ENCODE assay signal across 8 cellular contexts in the genomic region with DNA sequence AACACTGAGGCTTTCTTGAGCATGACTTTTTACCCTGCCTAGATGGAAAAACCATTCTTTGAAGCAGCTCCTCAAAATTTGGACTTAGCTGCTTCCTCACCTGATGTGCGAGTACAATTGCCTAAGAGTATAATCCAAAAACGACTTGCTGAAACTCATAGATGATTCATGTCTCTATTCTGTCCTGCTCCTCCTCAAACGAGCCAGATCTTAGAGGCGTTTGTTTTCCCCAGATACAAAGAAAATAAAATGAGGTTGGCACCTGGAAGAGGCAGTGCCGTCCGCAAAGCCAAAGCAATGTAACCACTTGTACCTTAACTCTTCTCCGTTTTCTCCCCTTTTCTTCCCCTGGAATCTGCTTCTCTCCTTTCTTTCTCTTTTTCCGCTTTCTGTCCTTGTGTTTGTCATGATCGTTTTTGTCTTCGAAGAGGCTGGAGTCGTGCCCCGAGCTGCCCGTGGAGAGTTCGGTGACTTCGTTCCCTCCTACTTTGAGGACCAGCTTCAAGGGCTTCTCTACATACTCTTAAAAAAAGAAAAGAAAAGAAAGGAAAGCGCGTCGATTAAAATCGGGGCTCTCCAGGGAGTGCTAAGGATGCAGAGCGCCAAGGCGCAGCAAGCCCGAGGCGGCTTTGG. TPM values are rescaled to one million over a fixed set of nuclear protein-coding genes. Genes with fewer than 3 reads are reported as not detected.
DNase-seq lines count a peak whose midpoint lies in the region; ATAC-seq and TF ChIP-seq lines count a peak whose summit lies in the region.

No MANE protein-coding gene starts in this region.

- H3K27ac ChIP-seq in HL-60 (replicated peaks) (peak overlapping the region; percentile 53), breast epithelium (peak overlapping the region; percentile 83 to 84)

- H3K4me3 ChIP-seq in AG09309 (ENCODE audit: control insufficient read depth, low read depth, low read length): peak overlapping the region; percentile 52
- peak overlapping the region; percentile 79 for H3K4me3 ChIP-seq in HL-60 (replicated peaks; ENCODE audit: insufficient read depth, low read length)
- peak overlapping the region; percentile 94 to 99 (median 99) for H3K4me3 ChIP-seq in breast epithelium
- peak overlapping the region; percentile 35 for H3K4me3 ChIP-seq in mucosa of stomach (ENCODE audit: low read length)

- H3K9me3 ChIP-seq in breast epithelium (no peaks in the 10 kb centered on the region), mucosa of stomach (ENCODE audit: control insufficient read depth, low read length) (no peaks in the 10 kb centered on the region)

- no peak for TF ChIP-seq CTCF in AG09309 (IDR thresholded peaks at IDR 0.05; ENCODE audit: control insufficient read depth, insufficient read depth, low read depth, low read length, missing control alignments)
- no peak for TF ChIP-seq CTCF in HL-60 (IDR thresholded peaks at IDR 0.05; ENCODE audit: insufficient read depth, low read length)
- no peak for TF ChIP-seq CTCF in breast epithelium (IDR thresholded peaks at IDR 0.05)

- H3K27me3 ChIP-seq in HL-60 (ENCODE audit: insufficient read depth, poor library complexity, severe bottlenecking): no peaks in the 10 kb centered on the region
- no peaks in the 10 kb centered on the region for H3K27me3 ChIP-seq in breast epithelium
- no peaks in the 10 kb centered on the region for H3K27me3 ChIP-seq in mucosa of stomach (ENCODE audit: control insufficient read depth, insufficient read depth, low read length)

- intact Hi-C loops in breast epithelium (cut with DNase I; ENCODE audit: low total_unique reads): no loop called here

- H3K4me1 ChIP-seq in breast epithelium (peaks cover 0 to 14% of the 10 kb centered on the region in 2 donors), mucosa of stomach (ENCODE audit: control insufficient read depth, insufficient read depth, low read length) (peaks cover 8% of the 10 kb centered on the region)

- H3K36me3 ChIP-seq in breast epithelium: no peaks in the 10 kb centered on the region
- peaks cover 4% of the 10 kb centered on the region for H3K36me3 ChIP-seq in mucosa of stomach (ENCODE audit: control insufficient read depth, insufficient read depth, low read length)

- TF ChIP-seq POLR2A in breast epithelium (IDR thresholded peaks at IDR 0.05): no peak

- ATAC-seq in GM21717 (IDR thresholded peaks at IDR 0.05; ENCODE audit: unreplicated experiment) (no peak), HG03159 (IDR thresholded peaks at IDR 0.05; ENCODE audit: unreplicated experiment) (no peak), HG02759 (IDR thresholded peaks at IDR 0.05; ENCODE audit: unreplicated experiment) (no peak)

- H3K9ac ChIP-seq in mucosa of stomach (ENCODE audit: low read length): peak overlapping the region; percentile 85

- DNase-seq in AG09309 (ENCODE audit: low read depth) (no peak), HL-60 (ENCODE audit: low read depth in 1 of 2, low spot score in 1 of 2) (no peak), breast epithelium (ENCODE audit: low spot score in 2 of 2) (no peak), NCI-H1694 (lab: John Stamatoyannopoulos, UW) (no peak)

RNA-seq across cellular contexts. Expression of a gene that starts 0.9 kb away (rescaled TPM):
- total RNA-seq in breast epithelium: 10 to 100 TPM; 42.0 to 53.9 (median 43.0) TPM

Comparison
In these comparisons a context has a peak if more than half of its experiments do, and no peak if none do; other contexts are left out.
1. H3K4me3 ChIP-seq: peak in every context shown above with its lines; median percentile 99 in breast epithelium; 79 in HL-60; 52 in AG09309; 35 in mucosa of stomach.